In the genomic region with DNA sequence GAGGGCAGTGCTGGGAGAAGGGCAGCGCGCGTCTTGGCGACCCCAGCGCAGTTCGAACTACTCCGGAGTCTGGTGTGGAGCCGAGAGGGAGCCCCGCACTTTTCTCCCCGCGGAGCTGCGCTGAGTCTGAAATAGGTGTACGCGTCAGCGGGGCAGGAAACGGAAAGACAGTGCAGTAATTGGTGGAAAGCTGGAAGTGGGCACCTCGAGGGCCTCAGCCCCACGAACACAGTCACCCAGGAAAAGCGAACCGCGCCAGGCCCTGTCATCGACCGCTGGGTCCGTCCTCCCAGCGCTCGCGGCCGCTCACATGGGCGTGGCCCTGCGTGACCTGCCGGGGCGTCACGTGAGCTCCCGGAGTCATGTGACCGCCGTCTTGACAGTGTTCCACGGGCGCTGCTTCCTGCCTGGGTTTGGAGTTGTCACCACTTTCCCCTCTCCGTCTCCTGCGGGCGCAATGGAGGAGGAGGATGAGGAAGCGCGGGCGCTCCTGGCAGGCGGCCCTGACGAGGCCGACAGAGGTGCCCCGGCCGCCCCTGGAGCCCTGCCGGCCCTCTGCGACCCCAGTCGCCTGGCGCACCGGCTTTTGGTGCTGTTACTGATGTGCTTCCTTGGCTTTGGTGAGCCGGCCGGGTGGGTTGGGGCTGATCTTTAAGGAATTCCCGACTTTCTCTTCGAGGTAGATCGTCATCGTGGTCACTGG, we compare ENCODE assay signal across 8 cellular contexts. TPM values are rescaled to one million over a fixed set of nuclear protein-coding genes. Genes with fewer than 3 reads are reported as not detected.
DNase-seq lines count a peak whose midpoint lies in the region; ATAC-seq and TF ChIP-seq lines count a peak whose summit lies in the region.

A gene with protein sequence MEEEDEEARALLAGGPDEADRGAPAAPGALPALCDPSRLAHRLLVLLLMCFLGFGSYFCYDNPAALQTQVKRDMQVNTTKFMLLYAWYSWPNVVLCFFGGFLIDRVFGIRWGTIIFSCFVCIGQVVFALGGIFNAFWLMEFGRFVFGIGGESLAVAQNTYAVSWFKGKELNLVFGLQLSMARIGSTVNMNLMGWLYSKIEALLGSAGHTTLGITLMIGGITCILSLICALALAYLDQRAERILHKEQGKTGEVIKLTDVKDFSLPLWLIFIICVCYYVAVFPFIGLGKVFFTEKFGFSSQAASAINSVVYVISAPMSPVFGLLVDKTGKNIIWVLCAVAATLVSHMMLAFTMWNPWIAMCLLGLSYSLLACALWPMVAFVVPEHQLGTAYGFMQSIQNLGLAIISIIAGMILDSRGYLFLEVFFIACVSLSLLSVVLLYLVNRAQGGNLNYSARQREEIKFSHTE (plus strand): TSS at position 359 of the 703 bp plus-strand sequence. CDS start 99 bp downstream, at position 458.

- DNase-seq in AG20443 (ENCODE audit: low spot score), result peak; percentile 97
- peak; percentile 72 for DNase-seq in NCI-H460 (ENCODE audit: extremely low read depth, low read depth)
- DNase-seq in activated CD4-positive, CD25-positive, alpha-beta regulatory T cell treated with anti-CD3 and anti-CD28 coated beads, Interleukin-2, amount 50 U/mL, for 72 hours, result peak; percentile 90
- DNase-seq in cerebellar cortex (ENCODE audit: low spot score), result peak; percentile 91
- peak; percentile 96 for DNase-seq in islet precursor cell
- DNase-seq in stimulated activated CD4-positive, alpha-beta T cell treated with anti-CD3 and anti-CD28 coated beads, Interleukin-12 subunit alpha, Interleukin-12 subunit beta, amount 100 ng/mL, for 48 hours (ENCODE audit: low read depth in 2 of 3, low spot score in 1 of 3), result peak; percentile 79 to 87 (median 79)

- TF ChIP-seq POLR2A in GM19099 (IDR thresholded peaks at IDR 0.05; ENCODE audit: extremely low read depth, insufficient read length, low read depth), result peak; percentile 82

- ATAC-seq in HG03378 (IDR thresholded peaks at IDR 0.05; ENCODE audit: unreplicated experiment), result peak; percentile 95

RNA-seq across cellular contexts. Expression of the gene that starts here (rescaled TPM):
- 28.6 and 30.9 TPM in 2 replicates for total RNA-seq in NCI-H460 (2014; rRNA removed; shearing (Covaris generic))
- polyA plus RNA-seq in NCI-H460 (2014; cell fraction: nucleus; rRNA removed), result 38.5 and 42.1 TPM in 2 replicates

Comparison
In these comparisons a context has a peak if more than half of its experiments do, and no peak if none do; other contexts are left out.
1. Peak in every context shown above with its lines: DNase-seq and ATAC-seq.